ENCODE assay signal across 8 cellular contexts in the genomic region with DNA sequence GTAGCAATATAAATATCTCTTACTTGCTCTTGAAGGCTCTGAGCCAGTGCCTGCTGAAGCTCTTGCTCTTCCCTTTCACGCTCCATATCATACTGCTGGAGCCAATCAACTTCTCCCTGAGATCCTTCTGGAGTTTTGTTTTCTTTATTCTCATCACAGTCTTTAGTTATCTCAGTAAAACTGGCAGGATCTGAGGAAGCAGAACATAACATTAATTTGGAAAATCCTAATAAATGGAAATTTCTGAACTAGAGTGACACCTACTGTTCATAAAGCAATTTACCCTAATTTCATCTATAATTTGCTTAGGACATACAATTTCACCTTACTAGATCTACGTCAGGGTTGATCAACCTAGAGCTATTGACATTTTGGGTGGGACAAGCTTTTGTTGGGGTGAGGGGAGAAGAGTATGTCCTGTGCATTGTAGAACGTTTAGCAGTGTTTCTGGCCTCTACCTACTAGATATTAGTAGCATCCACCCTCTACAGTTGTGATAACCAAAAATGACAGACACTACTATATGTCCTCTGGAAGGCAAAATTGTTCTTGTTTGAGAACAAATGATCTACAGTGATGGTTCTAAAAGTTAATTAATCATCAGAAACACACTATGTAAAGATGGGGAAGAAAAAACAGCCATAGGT. TPM values are rescaled to one million over a fixed set of nuclear protein-coding genes. Genes with fewer than 3 reads are reported as not detected.
DNase-seq lines count a peak whose midpoint lies in the region; ATAC-seq and TF ChIP-seq lines count a peak whose summit lies in the region.

No MANE protein-coding gene starts in this region.

- H3K9ac ChIP-seq in adipocyte (ENCODE audit: low read length), result no peak overlapping the region

- TF ChIP-seq CTCF in natural killer cell (IDR thresholded peaks at IDR 0.05), result peak; percentile 65
- TF ChIP-seq CTCF in upper lobe of right lung (IDR thresholded peaks at IDR 0.05), result peak; percentile 51

- H3K36me3 Mint-ChIP-seq in natural killer cell, result no peaks in the 10 kb centered on the region
- peaks cover 6% of the 10 kb centered on the region for H3K36me3 Mint-ChIP-seq in natural killer cell treated with Interleukin-12 subunit alpha and Interleukin-12 subunit beta and Interleukin-15 and Interleukin-18, amount 100 ng/mL, for 72 hours
- H3K36me3 Mint-ChIP-seq in immature natural killer cell, result peaks cover 8 to 20% (median 13%) of the 10 kb centered on the region in 3 donors
- H3K36me3 Mint-ChIP-seq in T-helper 2 cell treated with Interferon-gamma antibody and Interleukin-4, amounts not matched to agents 5 μg/mL and 100 μg/mL, for 36 hours (ENCODE audit: low read depth), result peaks cover 44% of the 10 kb centered on the region

- no peak overlapping the region for H3K4me3 ChIP-seq in adipocyte (ENCODE audit: low read length)
- no peak overlapping the region for H3K4me3 ChIP-seq in upper lobe of right lung

- H3K27me3 ChIP-seq in adipocyte (replicated peaks; ENCODE audit: control insufficient read depth, insufficient read depth, low read length) (no peaks in the 10 kb centered on the region), upper lobe of right lung (no peaks in the 10 kb centered on the region)

- intact Hi-C loops in natural killer cell (cut with micrococcal nuclease), result loop anchor here (1.0 to 2.0 kb wide), 3 partner anchors 59 to 194 kb away; no protein-coding TSS in a partner anchor
- intact Hi-C loops in upper lobe of right lung (cut with DNase I), result no loop called here

- peaks cover 18 to 19% of the 10 kb centered on the region in 2 donors for H3K4me1 Mint-ChIP-seq in natural killer cell
- H3K4me1 Mint-ChIP-seq in natural killer cell treated with Interleukin-12 subunit alpha and Interleukin-12 subunit beta and Interleukin-15 and Interleukin-18, amount 100 ng/mL, for 72 hours (ENCODE audit: low read depth in 2 of 2), result peaks cover 8% of the 10 kb centered on the region in 2 donors
- H3K4me1 Mint-ChIP-seq in immature natural killer cell, result peaks cover 13 to 18% of the 10 kb centered on the region in 2 donors
- peaks cover 10% of the 10 kb centered on the region for H3K4me1 Mint-ChIP-seq in T-helper 2 cell treated with Interferon-gamma antibody and Interleukin-4, amounts not matched to agents 5 μg/mL and 100 μg/mL, for 36 hours (ENCODE audit: low read depth)

- peaks cover 6% of the 10 kb centered on the region for H3K36me3 ChIP-seq in adipocyte (ENCODE audit: control insufficient read depth, insufficient read depth, low read length, severe bottlenecking)
- peaks cover 25% of the 10 kb centered on the region for H3K36me3 ChIP-seq in upper lobe of right lung

- no peaks in the 10 kb centered on the region for H3K9me3 Mint-ChIP-seq in natural killer cell
- H3K9me3 Mint-ChIP-seq in natural killer cell treated with Interleukin-12 subunit alpha and Interleukin-12 subunit beta and Interleukin-15 and Interleukin-18, amount 100 ng/mL, for 72 hours, result no peaks in the 10 kb centered on the region
- H3K9me3 Mint-ChIP-seq in immature natural killer cell, result no peaks in the 10 kb centered on the region
- no peaks in the 10 kb centered on the region for H3K9me3 Mint-ChIP-seq in T-helper 2 cell treated with Interferon-gamma antibody and Interleukin-4, amounts not matched to agents 5 μg/mL and 100 μg/mL, for 36 hours

- no peaks in the 10 kb centered on the region for H3K27me3 Mint-ChIP-seq in natural killer cell (ENCODE audit: low read depth in 2 of 2)
- no peaks in the 10 kb centered on the region for H3K27me3 Mint-ChIP-seq in natural killer cell treated with Interleukin-12 subunit alpha and Interleukin-12 subunit beta and Interleukin-15 and Interleukin-18, amount 100 ng/mL, for 72 hours
- H3K27me3 Mint-ChIP-seq in immature natural killer cell (ENCODE audit: low read depth in 3 of 3), result peaks cover 0 to 4% (median 0%) of the 10 kb centered on the region in 3 donors
- no peaks in the 10 kb centered on the region for H3K27me3 Mint-ChIP-seq in T-helper 2 cell treated with Interferon-gamma antibody and Interleukin-4, amounts not matched to agents 5 μg/mL and 100 μg/mL, for 36 hours (ENCODE audit: low read depth)

- peak in 2 of 3 donors; percentile 45 to 47 for ATAC-seq in natural killer cell
- no peak for ATAC-seq in natural killer cell treated with Interleukin-12 subunit alpha and Interleukin-12 subunit beta and Interleukin-15 and Interleukin-18, amount 100 ng/mL, for 72 hours
- peak; percentile 35 for ATAC-seq in upper lobe of right lung

- H3K4me3 Mint-ChIP-seq in natural killer cell, result no peak overlapping the region
- H3K4me3 Mint-ChIP-seq in natural killer cell treated with Interleukin-12 subunit alpha and Interleukin-12 subunit beta and Interleukin-15 and Interleukin-18, amount 100 ng/mL, for 72 hours, result no peak overlapping the region
- no peak overlapping the region for H3K4me3 Mint-ChIP-seq in immature natural killer cell
- H3K4me3 Mint-ChIP-seq in T-helper 2 cell treated with Interferon-gamma antibody and Interleukin-4, amounts not matched to agents 5 μg/mL and 100 μg/mL, for 36 hours, result no peak overlapping the region

- no peak for DNase-seq in natural killer cell
- DNase-seq in natural killer cell treated with Interleukin-12 subunit alpha and Interleukin-12 subunit beta and Interleukin-15 and Interleukin-18, amount 100 ng/mL, for 72 hours (ENCODE audit: low spot score), result no peak
- peak; percentile 67 for DNase-seq in adipocyte (ENCODE audit: low read depth)
- peak; percentile 18 to 26 (median 20) for DNase-seq in immature natural killer cell
- no peak for DNase-seq in upper lobe of right lung
- no peak for DNase-seq in stimulated activated CD8-positive, alpha-beta memory T cell treated with anti-CD3 and anti-CD28 coated beads, Interleukin-4, amount 100 ng/mL, for 48 hours
- no peak for DNase-seq in T-helper 2 cell treated with Interferon-gamma antibody and Interleukin-4, amounts not matched to agents 5 μg/mL and 100 μg/mL, for 36 hours (ENCODE audit: low spot score)
- DNase-seq in stimulated activated CD4-positive, alpha-beta T cell treated with anti-CD3 and anti-CD28 coated beads, Interleukin-4, amount 100 ng/mL, for 4 hours, result no peak

- no peak overlapping the region for H3K27ac ChIP-seq in upper lobe of right lung

- no peaks in the 10 kb centered on the region for H3K4me1 ChIP-seq in adipocyte (ENCODE audit: control insufficient read depth, insufficient read depth, low read length)
- no peaks in the 10 kb centered on the region for H3K4me1 ChIP-seq in upper lobe of right lung

- H3K9me3 ChIP-seq in adipocyte (ENCODE audit: control insufficient read depth, low read length) (no peaks in the 10 kb centered on the region), upper lobe of right lung (no peaks in the 10 kb centered on the region)

- H3K27ac Mint-ChIP-seq in natural killer cell, result peak overlapping the region in 1 of 2 donors; percentile 36
- H3K27ac Mint-ChIP-seq in natural killer cell treated with Interleukin-12 subunit alpha and Interleukin-12 subunit beta and Interleukin-15 and Interleukin-18, amount 100 ng/mL, for 72 hours, result no peak overlapping the region
- H3K27ac Mint-ChIP-seq in immature natural killer cell, result peak overlapping the region in 4 of 6 donors; percentile 12 to 57 (median 21)
- no peak overlapping the region for H3K27ac Mint-ChIP-seq in T-helper 2 cell treated with Interferon-gamma antibody and Interleukin-4, amounts not matched to agents 5 μg/mL and 100 μg/mL, for 36 hours

RNA-seq across cellular contexts. Expression of a gene that starts 47.2 kb away (rescaled TPM):
- 1 to 10 TPM; 1.5 to 1.8 (median 1.6) TPM for total RNA-seq in natural killer cell
- total RNA-seq in natural killer cell treated with Interleukin-12 subunit alpha and Interleukin-12 subunit beta and Interleukin-15 and Interleukin-18, amount 100 ng/mL, for 72 hours, result under 1 TPM in 1 of 2 donors, not detected in 1; 0.10 TPM
- polyA plus RNA-seq in immature natural killer cell, result under 1 TPM in 2 of 3 donors, not detected in 1; 0.47 to 0.63 TPM
- total RNA-seq in upper lobe of right lung, result not detected

Comparison
In these comparisons a context has a peak if more than half of its experiments do, and no peak if none do; other contexts are left out.
1. ATAC-seq: peak in natural killer cell (2 of 3) and upper lobe of right lung (single experiment); none in natural killer cell treated with Interleukin-12 subunit alpha and Interleukin-12 subunit beta and Interleukin-15 and Interleukin-18, amount 100 ng/mL, for 72 hours (0 of 2).
2. DNase-seq: peak in adipocyte (single experiment) and immature natural killer cell (3 of 3); none in natural killer cell (single experiment), natural killer cell treated with Interleukin-12 subunit alpha and Interleukin-12 subunit beta and Interleukin-15 and Interleukin-18, amount 100 ng/mL, for 72 hours (single experiment), upper lobe of right lung (single experiment), stimulated activated CD8-positive, alpha-beta memory T cell treated with anti-CD3 and anti-CD28 coated beads, Interleukin-4, amount 100 ng/mL, for 48 hours (single experiment), T-helper 2 cell treated with Interferon-gamma antibody and Interleukin-4, amounts not matched to agents 5 μg/mL and 100 μg/mL, for 36 hours (single experiment) and stimulated activated CD4-positive, alpha-beta T cell treated with anti-CD3 and anti-CD28 coated beads, Interleukin-4, amount 100 ng/mL, for 4 hours (0 of 2).
3. H3K27ac Mint-ChIP-seq: peak in immature natural killer cell (4 of 6); none in natural killer cell treated with Interleukin-12 subunit alpha and Interleukin-12 subunit beta and Interleukin-15 and Interleukin-18, amount 100 ng/mL, for 72 hours (0 of 2) and T-helper 2 cell treated with Interferon-gamma antibody and Interleukin-4, amounts not matched to agents 5 μg/mL and 100 μg/mL, for 36 hours (single experiment).